19 cellular contexts compared by ENCODE assay signal in the genomic region with DNA sequence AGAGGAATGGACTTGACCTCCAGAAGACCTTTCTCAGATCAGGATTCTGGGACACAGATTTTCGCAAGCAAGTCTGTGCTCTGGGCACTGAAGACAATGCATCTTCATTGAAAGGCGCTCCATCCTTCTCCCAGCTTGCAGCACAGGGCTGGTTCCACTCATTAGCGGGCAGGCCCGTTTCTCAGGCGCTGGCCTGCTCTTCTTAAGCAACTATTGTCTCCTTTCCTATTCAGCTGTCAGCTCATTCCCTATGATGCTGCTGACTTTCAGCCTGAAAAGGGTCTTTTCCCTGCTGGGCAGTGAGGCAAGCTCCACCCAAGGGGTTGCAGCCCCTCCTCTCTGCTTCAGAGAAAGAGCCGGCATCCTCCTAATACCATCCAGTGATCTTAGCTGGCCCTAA.
"Had no signal": no experiment of that assay in that cellular context is flagged by ENCODE, and none has a peak within 500 bp of the region (broad histone marks: within the 10 kb centered on the region; RNA-seq: fewer than 3 reads in every experiment).

No MANE protein-coding gene starts in this region.

- H3K27ac Mint-ChIP-seq: natural killer cell; stimulated activated effector memory CD8-positive, alpha-beta T cell treated with anti-CD3 and anti-CD28 coated beads, Interleukin-12 subunit alpha, Interleukin-12 subunit beta, amount 100 ng/mL, for 72 hours had no signal

- H3K4me3 Mint-ChIP-seq: natural killer cell; stimulated activated effector memory CD8-positive, alpha-beta T cell treated with anti-CD3 and anti-CD28 coated beads, Interleukin-12 subunit alpha, Interleukin-12 subunit beta, amount 100 ng/mL, for 72 hours had no signal

- DNase-seq: cerebellar nuclear complex; cortex of kidney; effector CD8-positive, alpha-beta T cell; foreskin keratinocyte; glutamatergic neuron; heart right ventricle; hippocampal formation; left ventricle myocardium superior; lower lobe of right lung; natural killer cell; right cardiac atrium; sigmoid colon; stimulated activated CD4-positive, alpha-beta T cell treated with anti-CD3 and anti-CD28 coated beads, Interleukin-2, amount 100 ng/mL, for 24 hours; stimulated activated CD4-positive, alpha-beta T cell treated with anti-CD3 and anti-CD28 coated beads, Interleukin-4, amount 100 ng/mL, for 24 hours; stimulated activated naive CD4-positive, alpha-beta T cell treated with Interleukin-2 at 50 U/mL for 16 hours; stomach; thyroid gland; trophoblast cell had no signal

- H3K36me3 Mint-ChIP-seq: natural killer cell; stimulated activated effector memory CD8-positive, alpha-beta T cell treated with anti-CD3 and anti-CD28 coated beads, Interleukin-12 subunit alpha, Interleukin-12 subunit beta, amount 100 ng/mL, for 72 hours had no signal

- H3K9me3 Mint-ChIP-seq: natural killer cell; stimulated activated effector memory CD8-positive, alpha-beta T cell treated with anti-CD3 and anti-CD28 coated beads, Interleukin-12 subunit alpha, Interleukin-12 subunit beta, amount 100 ng/mL, for 72 hours had no signal

- H3K4me1 Mint-ChIP-seq: natural killer cell; stimulated activated effector memory CD8-positive, alpha-beta T cell treated with anti-CD3 and anti-CD28 coated beads, Interleukin-12 subunit alpha, Interleukin-12 subunit beta, amount 100 ng/mL, for 72 hours had no signal
